ENCODE assay signal across 11 cellular contexts in genomic region chr10:124090630-124091209, GRCh38. TPM values are rescaled to one million over a fixed set of nuclear protein-coding genes. Genes with fewer than 3 reads are reported as not detected.
A peak's percentile ranks its signal among the peaks of the same experiment; 100 is the strongest.
DNase-seq lines count a peak whose midpoint lies in the region; ATAC-seq and TF ChIP-seq lines count a peak whose summit lies in the region.
"Had no signal": no experiment of that assay in that cellular context is flagged by ENCODE, and none has a peak within 500 bp of the region (broad histone marks: within the 10 kb centered on the region; RNA-seq: fewer than 3 reads in every experiment).

No MANE protein-coding gene starts in this region.

- H3K27me3 ChIP-seq in dorsolateral prefrontal cortex (peaks cover 0 to 37% (median 0%) of the 10 kb centered on the region in 45 donors), upper lobe of right lung (no peaks in the 10 kb centered on the region)

- no peaks in the 10 kb centered on the region for H3K36me3 Mint-ChIP-seq in activated naive CD8-positive, alpha-beta T cell treated with anti-CD3 and anti-CD28 coated beads, Interleukin-2, amount 50 U/mL, for 24 hours (ENCODE audit: low read depth)
- H3K36me3 Mint-ChIP-seq in activated naive CD8-positive, alpha-beta T cell treated with anti-CD3 and anti-CD28 coated beads for 36 hours: no peaks in the 10 kb centered on the region
- peaks cover 0 to 3% (median 0%) of the 10 kb centered on the region in 3 donors for H3K36me3 Mint-ChIP-seq in naive thymus-derived CD8-positive, alpha-beta T cell

- H3K9me3 Mint-ChIP-seq in activated naive CD8-positive, alpha-beta T cell treated with anti-CD3 and anti-CD28 coated beads, Interleukin-2, amount 50 U/mL, for 24 hours: no peaks in the 10 kb centered on the region
- H3K9me3 Mint-ChIP-seq in activated naive CD8-positive, alpha-beta T cell treated with anti-CD3 and anti-CD28 coated beads for 36 hours: no peaks in the 10 kb centered on the region
- H3K9me3 Mint-ChIP-seq in naive thymus-derived CD8-positive, alpha-beta T cell: no peaks in the 10 kb centered on the region

- peaks cover 50% of the 10 kb centered on the region for H3K27me3 Mint-ChIP-seq in activated naive CD8-positive, alpha-beta T cell treated with anti-CD3 and anti-CD28 coated beads, Interleukin-2, amount 50 U/mL, for 24 hours
- peaks cover 59% of the 10 kb centered on the region for H3K27me3 Mint-ChIP-seq in activated naive CD8-positive, alpha-beta T cell treated with anti-CD3 and anti-CD28 coated beads for 36 hours
- H3K27me3 Mint-ChIP-seq in naive thymus-derived CD8-positive, alpha-beta T cell: peaks cover 17 to 54% (median 34%) of the 10 kb centered on the region in 5 donors

- peaks cover 46% of the 10 kb centered on the region for H3K4me1 ChIP-seq in upper lobe of right lung

- POLR2A ChIA-PET in naive thymus-derived CD8-positive, alpha-beta T cell (lab: Charles Lee): no interaction called here

- H3K4me3 ChIP-seq in dorsolateral prefrontal cortex: peak overlapping the region in 57 of 59 donors; percentile 46 to 82 (median 67)
- H3K4me3 ChIP-seq in upper lobe of right lung: peak overlapping the region; percentile 69

- H3K9me3 ChIP-seq in upper lobe of right lung: no peaks in the 10 kb centered on the region
- H3K9me3 ChIP-seq: colonic mucosa had no signal

- peak overlapping the region; percentile 27 for H3K4me3 Mint-ChIP-seq in activated naive CD8-positive, alpha-beta T cell treated with anti-CD3 and anti-CD28 coated beads, Interleukin-2, amount 50 U/mL, for 24 hours
- H3K4me3 Mint-ChIP-seq in activated naive CD8-positive, alpha-beta T cell treated with anti-CD3 and anti-CD28 coated beads for 36 hours: no peak overlapping the region
- peak overlapping the region in 7 of 10 donors; percentile 31 to 86 (median 63) for H3K4me3 Mint-ChIP-seq in naive thymus-derived CD8-positive, alpha-beta T cell

- H3K27ac Mint-ChIP-seq in activated naive CD8-positive, alpha-beta T cell treated with anti-CD3 and anti-CD28 coated beads, Interleukin-2, amount 50 U/mL, for 24 hours: no peak overlapping the region
- no peak overlapping the region for H3K27ac Mint-ChIP-seq in activated naive CD8-positive, alpha-beta T cell treated with anti-CD3 and anti-CD28 coated beads for 36 hours
- H3K27ac Mint-ChIP-seq in naive thymus-derived CD8-positive, alpha-beta T cell: peak overlapping the region in 1 of 10 donors; percentile 29

- intact Hi-C loops in dorsolateral prefrontal cortex (cut with DNase I): loop anchor here (5.0 to 10.0 kb wide), 3 partner anchors 63 to 294 kb away; no protein-coding TSS in a partner anchor
- intact Hi-C loops in upper lobe of right lung (cut with DNase I): no loop called here

- TF ChIP-seq CTCF in dorsolateral prefrontal cortex (IDR thresholded peaks at IDR 0.05 in 54 of 56, conservative IDR thresholded peaks at IDR 0.05 in 2 of 56; ENCODE audit: low read depth in 1 of 56, partially characterized antibody in 56 of 56): no peak
- TF ChIP-seq CTCF in upper lobe of right lung (IDR thresholded peaks at IDR 0.05): no peak

- H3K27ac ChIP-seq in dorsolateral prefrontal cortex (peak overlapping the region in 43 of 59 donors; percentile 2 to 94 (median 85)), upper lobe of right lung (peak overlapping the region; percentile 89)

- H3K36me3 ChIP-seq in upper lobe of right lung: no peaks in the 10 kb centered on the region
- H3K36me3 ChIP-seq: colonic mucosa had no signal

- peaks cover 7% of the 10 kb centered on the region for H3K4me1 Mint-ChIP-seq in activated naive CD8-positive, alpha-beta T cell treated with anti-CD3 and anti-CD28 coated beads, Interleukin-2, amount 50 U/mL, for 24 hours
- H3K4me1 Mint-ChIP-seq in activated naive CD8-positive, alpha-beta T cell treated with anti-CD3 and anti-CD28 coated beads for 36 hours: no peaks in the 10 kb centered on the region
- H3K4me1 Mint-ChIP-seq in naive thymus-derived CD8-positive, alpha-beta T cell: peaks cover 0 to 27% (median 8%) of the 10 kb centered on the region in 4 donors

- DNase-seq in activated naive CD8-positive, alpha-beta T cell treated with anti-CD3 and anti-CD28 coated beads, Interleukin-2, amount 50 U/mL, for 24 hours: no peak
- no peak for DNase-seq in activated naive CD8-positive, alpha-beta T cell treated with anti-CD3 and anti-CD28 coated beads for 36 hours
- DNase-seq in dorsolateral prefrontal cortex (no peak), upper lobe of right lung (peak; percentile 78), hypothalamus (lab: John Stamatoyannopoulos, UW) (no peak), globus pallidus (ENCODE audit: low spot score) (no peak)
- DNase-seq in naive thymus-derived CD8-positive, alpha-beta T cell: no peak
- DNase-seq in central memory CD4-positive, alpha-beta T cell: no peak
- DNase-seq: colonic mucosa, NCI-H187, OCI-M1 had no signal

- ATAC-seq in activated naive CD8-positive, alpha-beta T cell treated with anti-CD3 and anti-CD28 coated beads, Interleukin-2, amount 50 U/mL, for 24 hours: no peak
- ATAC-seq in naive thymus-derived CD8-positive, alpha-beta T cell: no peak
- ATAC-seq in upper lobe of right lung: peak; percentile 33

RNA-seq across cellular contexts. Expression of gene CHST15, which starts 2.7 kb away (rescaled TPM):
- under 1 TPM; 0.12 to 0.25 TPM for total RNA-seq in activated naive CD8-positive, alpha-beta T cell treated with anti-CD3 and anti-CD28 coated beads for 36 hours
- total RNA-seq in dorsolateral prefrontal cortex (10 to 100 TPM; 24.1 to 81.5 (median 53.1) TPM), upper lobe of right lung (49.2 TPM)
- 1 to 10 TPM; 2.0 to 2.4 TPM for total RNA-seq in naive thymus-derived CD8-positive, alpha-beta T cell
- under 1 TPM in 2 of 3 donors, not detected in 1; 0.05 to 0.14 TPM for polyA plus RNA-seq in naive thymus-derived CD8-positive, alpha-beta T cell

Comparison
In these comparisons a context has a peak if more than half of its experiments do, and no peak if none do; other contexts are left out.
1. RNA of gene CHST15, which starts 2.7 kb away (total RNA-seq): 24.1 to 81.5 TPM in dorsolateral prefrontal cortex and 49.2 TPM in upper lobe of right lung (single experiment); 2.0 to 2.4 TPM in naive thymus-derived CD8-positive, alpha-beta T cell and 0.12 to 0.25 TPM in activated naive CD8-positive, alpha-beta T cell treated with anti-CD3 and anti-CD28 coated beads for 36 hours; every median in the first group is over 4 times any median in the second.